ENCODE assay signal across 15 cellular contexts in genomic region chr14:101594511-101595148, GRCh38. TPM values are rescaled to one million over a fixed set of nuclear protein-coding genes. Genes with fewer than 3 reads are reported as not detected.
"Had no signal": no experiment of that assay in that cellular context is flagged by ENCODE, and none has a peak within 500 bp of the region (broad histone marks: within the 10 kb centered on the region; RNA-seq: fewer than 3 reads in every experiment).

No MANE protein-coding gene starts in this region.

- H3K27ac ChIP-seq: epithelial cell of prostate, heart left ventricle, thoracic aorta, upper lobe of right lung had no signal

- H3K27ac Mint-ChIP-seq: dendritic cell treated with granulocyte-macrophage colony-stimulating factor and Interleukin-4, amounts not matched to agents 40 ng/mL and 50 ng/mL, for 4 days; mesothelial cell of epicardium; T-helper 2 cell treated with Interferon-gamma antibody and Interleukin-4, amounts not matched to agents 5 μg/mL and 100 μg/mL, for 36 hours had no signal

- ATAC-seq: heart left ventricle; left colon; stimulated activated effector memory CD8-positive, alpha-beta T cell treated with anti-CD3 and anti-CD28 coated beads, Interleukin-12 subunit alpha, Interleukin-12 subunit beta, amount 100 ng/mL, for 72 hours; upper lobe of right lung had no signal

- H3K9me3 ChIP-seq: thoracic aorta, upper lobe of right lung had no signal

- H3K4me1 Mint-ChIP-seq: mesothelial cell of epicardium had no signal

- H3K4me3 ChIP-seq: heart left ventricle, lung, thoracic aorta, upper lobe of right lung had no signal

- H3K36me3 ChIP-seq: heart left ventricle, thoracic aorta, upper lobe of right lung had no signal

- H3K4me3 Mint-ChIP-seq: activated T-helper 1 cell treated with anti-CD3 and anti-CD28 coated beads, Interleukin-12 subunit alpha, Interleukin-12 subunit beta, Interleukin-2, Interleukin-4 antibody, amounts not matched to agents 30 ng/mL and 10 ng/mL and 1 ng/mL, durations not matched to agents 14 hours and 24 hours and 36 hours; dendritic cell treated with granulocyte-macrophage colony-stimulating factor and Interleukin-4, amounts not matched to agents 40 ng/mL and 50 ng/mL, for 4 days; mesothelial cell of epicardium; stimulated activated effector memory CD8-positive, alpha-beta T cell treated with anti-CD3 and anti-CD28 coated beads, Interleukin-12 subunit alpha, Interleukin-12 subunit beta, amount 100 ng/mL, for 72 hours; T-helper 2 cell treated with Interferon-gamma antibody and Interleukin-4, amounts not matched to agents 5 μg/mL and 100 μg/mL, for 36 hours had no signal

- H3K27me3 ChIP-seq: heart left ventricle, upper lobe of right lung had no signal

- DNase-seq: activated naive CD4-positive, alpha-beta T cell treated with anti-CD3 and anti-CD28 coated beads, Interleukin-2, amount 50 U/mL, for 16 hours; amniotic stem cell; heart left ventricle; retina; SW 1271; upper lobe of right lung had no signal

- H3K9me3 Mint-ChIP-seq: dendritic cell treated with granulocyte-macrophage colony-stimulating factor and Interleukin-4, amounts not matched to agents 40 ng/mL and 50 ng/mL, for 4 days had no signal

RNA-seq across cellular contexts. Expression of gene DIO3, which starts 33.3 kb away (rescaled TPM):
- total RNA-seq: activated T-helper 1 cell treated with anti-CD3 and anti-CD28 coated beads, Interleukin-12 subunit alpha, Interleukin-12 subunit beta, Interleukin-2, Interleukin-4 antibody, amounts not matched to agents 30 ng/mL and 10 ng/mL and 1 ng/mL, durations not matched to agents 14 hours and 24 hours and 36 hours had no signal
